In genomic region chr11:13667795-13668101, GRCh38 we compare ENCODE assay signal across 8 cellular contexts. TPM values are rescaled to one million over a fixed set of nuclear protein-coding genes. Genes with fewer than 3 reads are reported as not detected.
DNase-seq lines count a peak whose midpoint lies in the region; ATAC-seq and TF ChIP-seq lines count a peak whose summit lies in the region.

No MANE protein-coding gene starts in this region.

- H3K27me3 ChIP-seq in GM06990 (replicated peaks; ENCODE audit: control insufficient read depth, insufficient read depth, low read length) (no peaks in the 10 kb centered on the region), Peyer's patch (no peaks in the 10 kb centered on the region), esophagus muscularis mucosa (no peaks in the 10 kb centered on the region), psoas muscle (ENCODE audit: insufficient read depth in 3 of 3, low read length in 2 of 3) (no peaks in the 10 kb centered on the region)

- WGBS in esophagus muscularis mucosa: 3% methylated on average over 10 of the region's 15 CpGs
- WGBS in psoas muscle, 3 donors: 1 to 5% (median 2%) methylated on average over 15 of the region's 15 CpGs

- H3K9me3 ChIP-seq in Peyer's patch (no peaks in the 10 kb centered on the region), esophagus muscularis mucosa (no peaks in the 10 kb centered on the region), psoas muscle (no peaks in the 10 kb centered on the region)

- H3K4me1 ChIP-seq in Peyer's patch (peaks cover 0 to 13% (median 0%) of the 10 kb centered on the region in 4 donors), esophagus muscularis mucosa (peaks cover 16 to 40% (median 28%) of the 10 kb centered on the region in 4 donors), psoas muscle (peaks cover 13% of the 10 kb centered on the region)

- no peaks in the 10 kb centered on the region; the same call in 1 of the 2 replicates for H3K36me3 ChIP-seq in GM06990 (ENCODE audit: control insufficient read depth, insufficient read depth, low read length)
- no peaks in the 10 kb centered on the region for H3K36me3 ChIP-seq in Peyer's patch
- H3K36me3 ChIP-seq in esophagus muscularis mucosa: no peaks in the 10 kb centered on the region
- H3K36me3 ChIP-seq in psoas muscle (ENCODE audit: insufficient read depth in 1 of 2, low read depth in 1 of 2): no peaks in the 10 kb centered on the region

- TF ChIP-seq POLR2A in Peyer's patch (IDR thresholded peaks at IDR 0.05) (peak in 1 of 2 donors; percentile 5), esophagus muscularis mucosa (IDR thresholded peaks at IDR 0.05; ENCODE audit: low read depth) (no peak)

- TF ChIP-seq CTCF in GM06990 (IDR thresholded peaks at IDR 0.05; ENCODE audit: insufficient read depth, low read length, poor library complexity, severe bottlenecking) (no peak), Peyer's patch (IDR thresholded peaks at IDR 0.05) (no peak), esophagus muscularis mucosa (IDR thresholded peaks at IDR 0.05) (no peak), psoas muscle (IDR thresholded peaks at IDR 0.05) (no peak)

- DNase-seq in GM06990 (ENCODE audit: extremely low read depth, insufficient read length) (no peak), Peyer's patch (no peak), esophagus muscularis mucosa (ENCODE audit: extremely low spot score) (no peak), psoas muscle (no peak)
- DNase-seq in effector CD8-positive, alpha-beta T cell (lab: John Stamatoyannopoulos, UW): no peak

- H3K4me3 ChIP-seq in GM06990 (replicated peaks; ENCODE audit: low read depth, low read length) (peak overlapping the region; percentile 66), Peyer's patch (peak overlapping the region; percentile 77 to 96 (median 88)), esophagus muscularis mucosa (peak overlapping the region; percentile 82 to 99 (median 94)), psoas muscle (peak overlapping the region; percentile 98)

- intact Hi-C loops in esophagus muscularis mucosa (cut with DNase I): no loop called here
- intact Hi-C loops in psoas muscle (cut with DNase I): no loop called here

- no peak for TF ChIP-seq EP300 in esophagus muscularis mucosa (IDR thresholded peaks at IDR 0.05)

- ATAC-seq in psoas muscle: no peak
- ATAC-seq in HG03457 (IDR thresholded peaks at IDR 0.05; ENCODE audit: unreplicated experiment): no peak
- ATAC-seq in GM19452 (IDR thresholded peaks at IDR 0.05; ENCODE audit: unreplicated experiment): no peak
- ATAC-seq in HG02885 (IDR thresholded peaks at IDR 0.05; ENCODE audit: poor library complexity, unreplicated experiment): no peak

- H3K27ac ChIP-seq in Peyer's patch: peak overlapping the region; percentile 86 to 91 (median 88)
- H3K27ac ChIP-seq in esophagus muscularis mucosa (replicated peaks in 1 of 4): peak overlapping the region; percentile 89 to 95 (median 90)
- peak overlapping the region; percentile 89 for H3K27ac ChIP-seq in psoas muscle

RNA-seq across cellular contexts. Expression of gene FAR1, which starts 0.7 kb away (rescaled TPM):
- total RNA-seq in Peyer's patch: 100 to 1,000 TPM in 1 of 4 donors, 10 to 100 TPM in 3; 35.2 to 125 (median 74.0) TPM
- total RNA-seq in esophagus muscularis mucosa: 10 to 100 TPM; 29.3 to 50.3 (median 35.0) TPM
- total RNA-seq in psoas muscle: 10 to 100 TPM; 23.8 to 35.4 (median 25.3) TPM
- 10 to 100 TPM; 10.2 to 23.7 (median 17.2) TPM for polyA plus RNA-seq in psoas muscle
